Comparison of ENCODE assay signal across 8 cellular contexts in the genomic region with DNA sequence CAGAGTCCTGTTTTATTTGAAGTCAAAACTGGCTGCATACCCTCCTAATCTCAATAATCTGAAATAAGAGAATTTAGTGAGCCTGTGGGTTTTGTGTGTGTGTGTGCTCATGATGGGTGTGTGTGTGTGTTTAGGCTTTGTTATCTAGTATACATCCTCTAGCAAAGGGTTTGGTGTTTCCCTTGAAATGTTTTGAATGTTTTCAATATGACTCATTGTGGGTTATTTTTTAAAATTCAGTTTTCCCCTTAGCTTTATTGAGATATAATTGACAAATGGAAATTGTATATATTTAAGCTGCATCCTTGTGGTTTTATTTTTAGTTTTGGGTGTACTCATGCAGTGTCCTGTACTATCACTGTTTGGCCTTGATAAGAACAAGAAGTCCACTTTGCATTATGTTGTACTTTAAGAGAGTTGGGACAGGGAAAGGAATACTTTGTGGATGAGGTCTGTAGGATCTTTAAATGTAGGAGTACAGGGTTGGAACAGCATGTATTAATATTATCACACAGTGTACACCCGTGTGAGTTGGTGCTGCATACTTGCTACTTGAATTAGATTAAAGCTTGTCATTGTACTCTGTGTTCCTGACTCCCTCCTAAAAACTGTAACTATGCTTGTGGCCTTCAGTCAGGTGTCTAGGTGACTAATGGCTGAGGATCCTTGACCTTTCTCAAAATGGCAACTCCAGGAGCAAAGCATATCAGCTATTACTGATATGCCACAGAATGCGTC. TPM values are rescaled to one million over a fixed set of nuclear protein-coding genes. Genes with fewer than 3 reads are reported as not detected.
DNase-seq lines count a peak whose midpoint lies in the region; ATAC-seq, FAIRE-seq and TF ChIP-seq lines count a peak whose summit lies in the region.

No MANE protein-coding gene starts in this region.

- H3K27ac ChIP-seq in K562 (ENCODE audit: extremely low read depth, low read depth, low read length) (peak overlapping the region; percentile 63), muscle layer of duodenum (ENCODE audit: low read length) (peak overlapping the region; percentile 37), colonic mucosa (no peak overlapping the region), SJCRH30 (no peak overlapping the region; the same call in 1 of the 2 replicates)

- H3K9ac ChIP-seq in K562 (ENCODE audit: insufficient read depth in 1 of 2, low read depth in 2 of 2, low read length in 2 of 2) = peak overlapping the region in 1 of 2 experiments; percentile 28; a peak in 2 of 4 replicates
- H3K9ac ChIP-seq in colonic mucosa (ENCODE audit: low read depth in 2 of 2, low read length in 2 of 2) = no peak overlapping the region

- WGBS in K562 (ENCODE audit: insufficient coverage, low coverage, missing lambda C conversion rate) = 17% methylated on average over 2 of the region's 2 CpGs

- peak; percentile 46 for DNase-seq in GM12865 (ENCODE audit: low read depth)
- peak in 2 of 4 experiments; percentile 49 to 70 for DNase-seq in K562 (ENCODE audit: extremely low read depth in 1 of 4, low spot score in 3 of 4)
- DNase-seq in colonic mucosa = no peak
- no peak for DNase-seq in AML-193 (lab: John Stamatoyannopoulos, UW)
- DNase-seq in SJCRH30 = no peak
- DNase-seq in G401 (ENCODE audit: low spot score) = no peak

- POLR2A ChIA-PET in K562 (lab: Yijun Ruan, JAX) = interaction anchor here (0.9 to 1.3 kb wide), 5 partner anchors 9 to 45 kb away, joined by 3 to 5 read pairs (median 3); no protein-coding TSS in a partner anchor

- 0 out of 2 replicates have a peak, but pooled peaks cover 3% of the 10 kb centered on the region for H4K20me1 ChIP-seq in K562 (replicated peaks; ENCODE audit: control insufficient read depth, insufficient read depth, low read length)

- no peaks in the 10 kb centered on the region for H3K27me3 ChIP-seq in K562 (ENCODE audit: control insufficient read depth in 2 of 2, insufficient read depth in 2 of 2, low read length in 2 of 2)
- H3K27me3 ChIP-seq in muscle layer of duodenum (ENCODE audit: low read depth, low read length) = no peaks in the 10 kb centered on the region
- H3K27me3 ChIP-seq in colonic mucosa = no peaks in the 10 kb centered on the region
- no peaks in the 10 kb centered on the region for H3K27me3 ChIP-seq in SJCRH30

- H2AFZ ChIP-seq in K562 (ENCODE audit: low read depth, low read length) = no peak overlapping the region

- H3K9me3 ChIP-seq in K562 (replicated peaks; ENCODE audit: control insufficient read depth, insufficient read depth, low read depth, low read length) (no peaks in the 10 kb centered on the region), muscle layer of duodenum (ENCODE audit: control insufficient read depth in 1 of 2, low read length in 2 of 2) (no peaks in the 10 kb centered on the region), colonic mucosa (no peaks in the 10 kb centered on the region), SJCRH30 (replicated peaks) (no peaks in the 10 kb centered on the region)

- peak; percentile 35; the same call in 1 of the 2 replicates for TF ChIP-seq EP300 in K562 (IDR thresholded peaks at IDR 0.05; ENCODE audit: low read length)

- TF ChIP-seq CTCF in GM12865 (IDR thresholded peaks at IDR 0.05; ENCODE audit: insufficient read depth, low read depth, low read length, missing control alignments) (no peak), K562 (IDR thresholded peaks at IDR 0.05 in 2 of 3, conservative IDR thresholded peaks at IDR 0.05 in 1 of 3; ENCODE audit: insufficient read depth in 2 of 3, low read depth in 1 of 3, low read length in 3 of 3) (no peak), colonic mucosa (IDR thresholded peaks at IDR 0.05) (no peak)

- TF ChIP-seq RAD21 in K562 (CRISPR knock-in tag; conservative IDR thresholded peaks at IDR 0.05 in 1 of 2, IDR thresholded peaks at IDR 0.05 in 1 of 2) = no peak

- no TSS peak for BruUV-seq in K562 (replicated peaks; lab: Mats Ljungman, UMichigan)

- H3K4me1 ChIP-seq in K562 (replicated peaks in 1 of 2; ENCODE audit: control insufficient read depth in 2 of 2, insufficient read depth in 2 of 2, low read length in 2 of 2) = peaks cover 13 to 36% of the 10 kb centered on the region in 2 experiments; a peak in 4 of 5 replicates
- H3K4me1 ChIP-seq in muscle layer of duodenum (ENCODE audit: control insufficient read depth in 1 of 2, insufficient read depth in 2 of 2, low read length in 2 of 2) = peaks cover 15 to 35% of the 10 kb centered on the region in 2 donors
- H3K4me1 ChIP-seq in colonic mucosa = peaks cover 12% of the 10 kb centered on the region
- H3K4me1 ChIP-seq in SJCRH30 = peaks cover 34% of the 10 kb centered on the region

- H3K36me3 ChIP-seq in K562 (ENCODE audit: control insufficient read depth, insufficient read depth, low read length) (peaks cover 8% of the 10 kb centered on the region; the same call in 2 of the 3 replicates), muscle layer of duodenum (ENCODE audit: control insufficient read depth in 1 of 2, insufficient read depth in 2 of 2, low read length in 2 of 2) (no peaks in the 10 kb centered on the region), colonic mucosa (no peaks in the 10 kb centered on the region), SJCRH30 (no peaks in the 10 kb centered on the region)

- ATAC-seq in HG03565 (IDR thresholded peaks at IDR 0.05; ENCODE audit: unreplicated experiment) = peak; percentile 49
- peak; percentile 57 for ATAC-seq in K562

- H3K4me3 ChIP-seq in GM12865 (ENCODE audit: low read depth, low read length) (no peak overlapping the region), K562 (no peak overlapping the region), muscle layer of duodenum (ENCODE audit: low read depth in 1 of 2, low read length in 2 of 2) (no peak overlapping the region), colonic mucosa (no peak overlapping the region), SJCRH30 (no peak overlapping the region)

- intact Hi-C loops in K562 (cut with micrococcal nuclease) (loop anchor here (5.0 kb wide), 1 partner anchor 99 kb away; no protein-coding TSS in a partner anchor), colonic mucosa (cut with DNase I) (no loop called here)

- peak; percentile 44 for FAIRE-seq in K562 (lab: Jason Lieb, UNC)

- H3K4me2 ChIP-seq in K562 (ENCODE audit: insufficient read depth, low read length) = peak overlapping the region; percentile 59

- TF ChIP-seq POLR2A in K562 (conservative IDR thresholded peaks at IDR 0.05) = no peak

- H3K79me2 ChIP-seq in K562 (ENCODE audit: control insufficient read depth, insufficient read depth, low read length) = peaks cover 97% of the 10 kb centered on the region

- CTCF ChIA-PET in K562 (lab: Yijun Ruan, JAX; ENCODE audit: low intra/inter-chr PET ratio) = no interaction called here

- in situ Hi-C loops in K562 (cut with MboI) (no loop called here), G401 (cut with HindIII; ENCODE audit: low sequenced_read_pairs) (no loop called here)

- no peaks in the 10 kb centered on the region for H3K9me1 ChIP-seq in K562 (ENCODE audit: control insufficient read depth, insufficient read depth, low read length)

TF ChIP-seq in K562, 482 proteins besides CTCF, POLR2A, EP300 and RAD21 (continues in another document):
- TF ChIP-seq HNRNPLL (IDR thresholded peaks at IDR 0.05; ENCODE audit: low read depth, low read length, poor library complexity, severe bottlenecking) = no peak
- TF ChIP-seq, protein P1, sequence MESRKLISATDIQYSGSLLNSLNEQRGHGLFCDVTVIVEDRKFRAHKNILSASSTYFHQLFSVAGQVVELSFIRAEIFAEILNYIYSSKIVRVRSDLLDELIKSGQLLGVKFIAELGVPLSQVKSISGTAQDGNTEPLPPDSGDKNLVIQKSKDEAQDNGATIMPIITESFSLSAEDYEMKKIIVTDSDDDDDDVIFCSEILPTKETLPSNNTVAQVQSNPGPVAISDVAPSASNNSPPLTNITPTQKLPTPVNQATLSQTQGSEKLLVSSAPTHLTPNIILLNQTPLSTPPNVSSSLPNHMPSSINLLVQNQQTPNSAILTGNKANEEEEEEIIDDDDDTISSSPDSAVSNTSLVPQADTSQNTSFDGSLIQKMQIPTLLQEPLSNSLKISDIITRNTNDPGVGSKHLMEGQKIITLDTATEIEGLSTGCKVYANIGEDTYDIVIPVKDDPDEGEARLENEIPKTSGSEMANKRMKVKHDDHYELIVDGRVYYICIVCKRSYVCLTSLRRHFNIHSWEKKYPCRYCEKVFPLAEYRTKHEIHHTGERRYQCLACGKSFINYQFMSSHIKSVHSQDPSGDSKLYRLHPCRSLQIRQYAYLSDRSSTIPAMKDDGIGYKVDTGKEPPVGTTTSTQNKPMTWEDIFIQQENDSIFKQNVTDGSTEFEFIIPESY (CRISPR knock-in tag; IDR thresholded peaks at IDR 0.05) = 0 out of 2 replicates have a peak, but pooled peaks have one; percentile 34
- no peak for TF ChIP-seq PCBP1 (IDR thresholded peaks at IDR 0.05; ENCODE audit: low read depth, low read length, poor library complexity, severe bottlenecking)

RNA-seq across cellular contexts. Expression of gene VCL, which starts 58.3 kb away (rescaled TPM):
- total RNA-seq in K562 (2011; cell fraction: chromatin; rRNA removed; ENCODE audit: low replicate concordance) = 187 and 268 TPM in 2 replicates
- 123 and 137 TPM in 2 replicates for total RNA-seq in K562 (2011; cell fraction: nucleolus; rRNA removed)
- 175 and 236 TPM in 2 replicates for total RNA-seq in K562 (2011; cell fraction: nucleoplasm; rRNA removed)
- total RNA-seq in K562 (2014; rRNA removed) (72.0 and 77.3 TPM in 2 replicates), K562 (2014; rRNA removed; fragmentation: Illumina TruSeq; extraction: Trizol) (76.4 and 81.4 TPM in 2 replicates), K562 (2015; rRNA removed; fragmentation: Illumina TruSeq; extraction: Trizol) (84.3 and 87.0 TPM in 2 replicates), K562 (2021) (180 and 186 TPM in 2 replicates), colonic mucosa (100 to 1,000 TPM in 1 of 2 donors, 10 to 100 TPM in 1; 99.9 to 179 TPM)
- polyA plus RNA-seq in K562 (2011; rRNA removed) (138 and 154 TPM in 2 replicates), K562 (2014; fragmentation: Illumina TruSeq; extraction: Trizol) (111 and 117 TPM in 2 replicates), K562 (2014; fragmentation: Nextera tagmentation; extraction: Ambion mirVana) (10 to 100 TPM; 29.8 to 53.6 TPM), K562 (2014; rRNA removed) (65.6 and 72.8 TPM in 2 replicates)
- polyA plus RNA-seq in K562 (2011; cell fraction: cytosol; rRNA removed) = 76.8 and 89.4 TPM in 2 replicates
- polyA plus RNA-seq in K562 (2011; cell fraction: nucleus; rRNA removed) = 176 and 196 TPM in 2 replicates
- polyA plus RNA-seq in K562 (2012) = 110 TPM in 2 replicates
- polyA minus RNA-seq in K562 (2011; rRNA and poly(A)+ RNA removed) = 163 and 186 TPM in 2 replicates
- polyA minus RNA-seq in K562 (2011; cell fraction: cytosol; rRNA and poly(A)+ RNA removed) = 91.8 and 115 TPM in 2 replicates
- polyA minus RNA-seq in K562 (2011; cell fraction: nucleus; rRNA and poly(A)+ RNA removed) = 133 and 174 TPM in 2 replicates
- 45.5 and 48.1 TPM in 2 replicates for total RNA-seq in SJCRH30 (2014; rRNA removed; shearing (Covaris generic))
- total RNA-seq in G401 (2014; rRNA removed; shearing (Covaris generic)) = 310 and 384 TPM in 2 replicates

Comparison
In these comparisons a context has a peak if more than half of its experiments do, and no peak if none do; other contexts are left out.
1. H3K27ac ChIP-seq: peak in K562 (single experiment) and muscle layer of duodenum (single experiment); none in colonic mucosa (single experiment) and SJCRH30 (single experiment).